Comparison of ENCODE assay signal across 1 cellular context in the genomic region with DNA sequence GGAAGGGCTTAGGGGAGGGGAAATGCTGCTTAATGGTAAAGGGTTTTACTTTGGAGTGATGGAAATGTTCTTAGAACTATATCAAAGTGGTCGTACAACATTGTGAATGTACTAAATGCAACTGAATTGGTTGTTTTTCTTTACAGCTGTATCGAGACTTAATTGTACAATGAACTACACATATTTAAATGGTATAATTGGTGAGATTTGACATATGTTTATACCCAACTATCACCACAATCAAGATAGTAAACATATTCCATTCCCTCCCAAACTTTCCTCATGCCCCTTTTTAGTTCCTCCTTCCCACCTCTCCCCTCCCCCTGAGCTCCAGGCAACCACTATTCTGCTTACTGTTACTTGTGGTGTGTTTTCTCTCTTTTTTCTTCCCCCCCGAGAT.
TF ChIP-seq lines count a peak whose summit lies in the region.

No MANE protein-coding gene starts in this region.

TF ChIP-seq in HepG2, 621 proteins besides CTCF, POLR2A, EP300 and RAD21:
- TF ChIP-seq FOXC1 (CRISPR knock-in tag; IDR thresholded peaks at IDR 0.05; ENCODE audit: borderline replicate concordance) (no peak), SIN3A (IDR thresholded peaks at IDR 0.05; ENCODE audit: borderline replicate concordance, low read depth, low read length) (no peak), HNRNPK (IDR thresholded peaks at IDR 0.05; ENCODE audit: low read depth, low read length, poor library complexity, severe bottlenecking) (peak; percentile 96)
- TF ChIP-seq, protein P1, sequence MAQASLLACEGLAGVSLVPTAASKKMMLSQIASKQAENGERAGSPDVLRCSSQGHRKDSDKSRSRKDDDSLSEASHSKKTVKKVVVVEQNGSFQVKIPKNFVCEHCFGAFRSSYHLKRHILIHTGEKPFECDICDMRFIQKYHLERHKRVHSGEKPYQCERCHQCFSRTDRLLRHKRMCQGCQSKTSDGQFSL (CRISPR knock-in tag; IDR thresholded peaks at IDR 0.05): no peak
TF ChIP-seq in HepG2: peak in this region for 1.
